In genomic region chr7:81331061-81332018, GRCh38 we compare ENCODE assay signal across 22 cellular contexts.
A peak's percentile ranks its signal among the peaks of the same experiment; 100 is the strongest.
DNase-seq lines count a peak whose midpoint lies in the region; ATAC-seq and TF ChIP-seq lines count a peak whose summit lies in the region.
"Had no signal": no experiment of that assay in that cellular context is flagged by ENCODE, and none has a peak within 500 bp of the region (broad histone marks: within the 10 kb centered on the region; RNA-seq: fewer than 3 reads in every experiment).

No MANE protein-coding gene starts in this region.

- ATAC-seq in HG03457 (IDR thresholded peaks at IDR 0.05; ENCODE audit: unreplicated experiment) (no peak), GM21619 (IDR thresholded peaks at IDR 0.05; ENCODE audit: unreplicated experiment) (no peak)
- ATAC-seq: CD8-positive, alpha-beta T cell; heart left ventricle; left lung; right lobe of liver had no signal

- H3K27me3 ChIP-seq in smooth muscle cell (ENCODE audit: low read depth) (no peaks in the 10 kb centered on the region), A673 (replicated peaks; ENCODE audit: insufficient read depth, low read depth, low read length, poor library complexity) (no peaks in the 10 kb centered on the region)
- H3K27me3 ChIP-seq: left lung, right lobe of liver had no signal

- H3K27ac ChIP-seq in smooth muscle cell (ENCODE audit: low read depth), result peak overlapping the region; percentile 20
- H3K27ac ChIP-seq in A673 (ENCODE audit: low read depth, low read length, poor library complexity, severe bottlenecking), result no peak overlapping the region
- H3K27ac ChIP-seq: heart left ventricle, left lung, right lobe of liver, thoracic aorta had no signal

- H3K36me3 ChIP-seq in smooth muscle cell (ENCODE audit: low read depth) (no peaks in the 10 kb centered on the region), A673 (ENCODE audit: insufficient read depth, low read length, poor library complexity, severe bottlenecking) (no peaks in the 10 kb centered on the region)
- H3K36me3 ChIP-seq: heart left ventricle, left lung, right lobe of liver, thoracic aorta had no signal

- H3K4me3 ChIP-seq in smooth muscle cell (no peak overlapping the region), A673 (ENCODE audit: low read depth, low read length, poor library complexity, severe bottlenecking) (no peak overlapping the region)
- H3K4me3 ChIP-seq: heart left ventricle, left lung, right lobe of liver, thoracic aorta had no signal

- H3K9me3 ChIP-seq in smooth muscle cell (replicated peaks; ENCODE audit: low read depth), result no peaks in the 10 kb centered on the region
- no peaks in the 10 kb centered on the region for H3K9me3 ChIP-seq in A673 (ENCODE audit: low read depth, low read length, poor library complexity, severe bottlenecking)
- H3K9me3 ChIP-seq: heart left ventricle, left lung, right lobe of liver, thoracic aorta had no signal

- H3F3A ChIP-seq in smooth muscle cell (ENCODE audit: low read depth), result peaks cover 3% of the 10 kb centered on the region

- no peaks in the 10 kb centered on the region for H4K20me1 ChIP-seq in smooth muscle cell (ENCODE audit: low read depth)

- intact Hi-C loops in A673 (cut with micrococcal nuclease; ENCODE audit: unreplicated experiment), result no loop called here

- CTCF ChIA-PET in A673 (lab: Charles Lee), result no interaction called here

- H3K4me2 ChIP-seq in smooth muscle cell, result peak overlapping the region; percentile 58

- TF ChIP-seq CTCF in smooth muscle cell (IDR thresholded peaks at IDR 0.05; ENCODE audit: borderline replicate concordance, insufficient read depth, poor library complexity, severe bottlenecking), result no peak
- no peak for TF ChIP-seq CTCF in A673 (conservative IDR thresholded peaks at IDR 0.05; ENCODE audit: low read depth, low read length)

- BruUV-seq in A673 (replicated peaks; lab: Mats Ljungman, UMichigan), result no TSS peak

- peak; percentile 49 for DNase-seq in HS-27A (ENCODE audit: low read depth)
- peak; percentile 17 for DNase-seq in astrocyte of the hippocampus (ENCODE audit: low read depth, low spot score)
- DNase-seq in hepatic stellate cell (ENCODE audit: low spot score), result peak; percentile 8
- no peak for DNase-seq in smooth muscle cell (lab: John Stamatoyannopoulos, UW; ENCODE audit: unreplicated experiment)
- DNase-seq in A673 (ENCODE audit: low spot score), result no peak
- DNase-seq: activated CD4-positive, alpha-beta T cell treated with anti-CD3 and anti-CD28 coated beads for 1 hour; activated naive CD4-positive, alpha-beta T cell treated with anti-CD3 and anti-CD28 coated beads for 36 hours; activated T-cell treated with anti-CD3 and anti-CD28 coated beads, Interleukin-2, amount 50 U/mL, for 48 hours; aorta; CD8-positive, alpha-beta T cell; DMS153; endodermal cell; heart left ventricle; Kasumi-1; left lung; NK-92 treated with Interleukin-12 subunit alpha and Interleukin-12 subunit beta, amount 100 ng/mL, for 24 hours; nucleus accumbens; right lobe of liver; RPMI8226 had no signal

- WGBS in smooth muscle cell (ENCODE audit: low lambda C conversion rate), result 9% methylated on average over 1 of the region's 1 CpG

- H3K4me1 ChIP-seq in smooth muscle cell (ENCODE audit: low read depth) (peaks cover 8% of the 10 kb centered on the region), A673 (ENCODE audit: insufficient read depth, low read length, poor library complexity, severe bottlenecking) (no peaks in the 10 kb centered on the region)
- H3K4me1 ChIP-seq: heart left ventricle, left lung, right lobe of liver had no signal

- POLR2A ChIA-PET in A673 (lab: Charles Lee; ENCODE audit: low non-redundant PET), result no interaction called here

- H3K79me2 ChIP-seq in smooth muscle cell (ENCODE audit: low read depth), result no peaks in the 10 kb centered on the region

- no peak overlapping the region for H2AFZ ChIP-seq in smooth muscle cell (ENCODE audit: low read depth)

- H3K9ac ChIP-seq in smooth muscle cell (ENCODE audit: low read depth), result no peak overlapping the region

Comparison
In these comparisons a context has a peak if more than half of its experiments do, and no peak if none do; other contexts are left out.
1. DNase-seq: peak in HS-27A (single experiment), astrocyte of the hippocampus (single experiment) and hepatic stellate cell (single experiment); none in smooth muscle cell (single experiment) and A673 (single experiment).